ENCODE assay signal across 25 cellular contexts in the genomic region with DNA sequence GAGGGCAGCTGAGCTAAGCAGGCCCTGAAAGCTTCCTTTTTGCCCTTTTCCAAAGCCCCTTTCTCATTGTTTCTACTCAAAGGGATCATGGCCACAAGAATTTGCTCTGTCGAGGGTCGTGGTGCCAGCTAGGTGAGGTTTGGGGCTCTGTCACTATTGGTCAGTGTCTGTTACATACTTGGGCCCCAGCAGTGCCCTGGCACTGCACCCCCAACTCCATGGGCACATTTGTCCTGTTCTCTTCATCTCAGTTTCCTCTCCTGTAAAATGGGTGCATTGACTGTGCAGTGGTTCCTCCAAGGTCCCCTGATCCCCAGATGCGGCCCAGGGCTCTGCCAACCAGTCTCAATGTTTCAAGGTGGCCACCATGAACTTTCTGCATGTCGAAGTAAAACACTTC.
A peak's percentile ranks its signal among the peaks of the same experiment; 100 is the strongest.
DNase-seq lines count a peak whose midpoint lies in the region; ATAC-seq, FAIRE-seq and TF ChIP-seq lines count a peak whose summit lies in the region.
"Had no signal": no experiment of that assay in that cellular context is flagged by ENCODE, and none has a peak within 500 bp of the region (broad histone marks: within the 10 kb centered on the region; RNA-seq: fewer than 3 reads in every experiment).

No MANE protein-coding gene starts in this region.

- intact Hi-C loops in left ventricle myocardium inferior (cut with micrococcal nuclease), result loop anchor here (5.0 kb wide), 1 partner anchor 262 kb away; no protein-coding TSS in a partner anchor
- intact Hi-C loops in cardiac septum (cut with DNase I), result loop anchor here (10.0 kb wide), 1 partner anchor 570 kb away; no protein-coding TSS in a partner anchor
- intact Hi-C loops in kidney (cut with DNase I), result no loop called here

- peaks cover 14% of the 10 kb centered on the region for H3K4me1 Mint-ChIP-seq in activated T-helper 17 cell treated with anti-CD3 and anti-CD28 coated beads, Interleukin-2, amount 50 U/mL, for 72 hours
- peaks cover 28% of the 10 kb centered on the region for H3K4me1 Mint-ChIP-seq in stimulated activated naive CD8-positive, alpha-beta T cell treated with anti-CD3 and anti-CD28 coated beads, Interleukin-15, amount 100 ng/mL, for 72 hours
- peaks cover 23% of the 10 kb centered on the region for H3K4me1 Mint-ChIP-seq in neural progenitor cell

- no peak overlapping the region for H3K4me3 Mint-ChIP-seq in activated T-helper 17 cell treated with anti-CD3 and anti-CD28 coated beads, Interleukin-2, amount 50 U/mL, for 72 hours
- no peak overlapping the region for H3K4me3 Mint-ChIP-seq in stimulated activated naive CD8-positive, alpha-beta T cell treated with anti-CD3 and anti-CD28 coated beads, Interleukin-15, amount 100 ng/mL, for 72 hours
- no peak overlapping the region for H3K4me3 Mint-ChIP-seq in neural progenitor cell
- H3K4me3 Mint-ChIP-seq: CD14-positive monocyte; CD4-positive, alpha-beta T cell; CD8-positive, alpha-beta memory T cell had no signal

- POLR2A ChIA-PET in A549 (lab: Yijun Ruan, JAX), result no interaction called here

- H3K9ac ChIP-seq in kidney (ENCODE audit: low read length in 2 of 2) (no peak overlapping the region), neural progenitor cell (no peak overlapping the region)
- H3K9ac ChIP-seq: BLaER1 treated with 17β-estradiol and CSF1 and Interleukin-3, amounts not matched to agents 10 nM and 100 nM; GM23248 had no signal

- no peak for ATAC-seq in A549
- no peak for ATAC-seq in activated T-helper 17 cell treated with anti-CD3 and anti-CD28 coated beads, Interleukin-2, amount 50 U/mL, for 72 hours (replicated peaks)
- no peak for ATAC-seq in stimulated activated naive CD8-positive, alpha-beta T cell treated with anti-CD3 and anti-CD28 coated beads, Interleukin-15, amount 100 ng/mL, for 72 hours
- ATAC-seq in stimulated activated naive CD8-positive, alpha-beta T cell treated with anti-CD3 and anti-CD28 coated beads, Interleukin-15, Interleukin-2, amounts not matched to agents 100 U/mL and 50 U/mL, for 24 hours, result no peak
- ATAC-seq: GM12878 had no signal

- H3K9me3 ChIP-seq in left ventricle myocardium inferior (replicated peaks) (no peaks in the 10 kb centered on the region), A549 (no peaks in the 10 kb centered on the region), kidney (ENCODE audit: control insufficient read depth in 1 of 2, low read length in 2 of 2) (no peaks in the 10 kb centered on the region), neural progenitor cell (ENCODE audit: low read depth) (no peaks in the 10 kb centered on the region)
- H3K9me3 ChIP-seq: BE2C; BLaER1 treated with 17β-estradiol and CSF1 and Interleukin-3, amounts not matched to agents 10 nM and 100 nM had no signal

- H3K4me1 ChIP-seq in left ventricle myocardium inferior (peaks cover 45% of the 10 kb centered on the region), A549 (peaks cover 21% of the 10 kb centered on the region), kidney (ENCODE audit: control insufficient read depth in 1 of 2, insufficient read depth in 1 of 2, low read depth in 1 of 2, low read length in 2 of 2) (peaks cover 17 to 24% of the 10 kb centered on the region in 2 donors), neural progenitor cell (peaks cover 18% of the 10 kb centered on the region)
- H3K4me1 ChIP-seq: BE2C had no signal

- H3K36me3 Mint-ChIP-seq in activated T-helper 17 cell treated with anti-CD3 and anti-CD28 coated beads, Interleukin-2, amount 50 U/mL, for 72 hours (ENCODE audit: low read depth), result peaks cover 98% of the 10 kb centered on the region
- H3K36me3 Mint-ChIP-seq in neural progenitor cell, result peaks cover 6% of the 10 kb centered on the region

- CTCF ChIA-PET in A549 (lab: Yijun Ruan, JAX), result interaction anchor here (0.8 to 7.6 kb wide), 5 partner anchors 34 to 261 kb away, joined by 3 to 173 read pairs (median 11); no protein-coding TSS in a partner anchor

- TF ChIP-seq POLR2A in A549 (IDR thresholded peaks at IDR 0.05; ENCODE audit: low read length), result no peak

- TF ChIP-seq CTCF in left ventricle myocardium inferior (IDR thresholded peaks at IDR 0.05; ENCODE audit: borderline replicate concordance), result no peak
- no peak for TF ChIP-seq CTCF in A549 (IDR thresholded peaks at IDR 0.05)
- no peak for TF ChIP-seq CTCF in kidney (IDR thresholded peaks at IDR 0.05; ENCODE audit: borderline replicate concordance, extremely low read depth, insufficient read depth)
- TF ChIP-seq CTCF in neural progenitor cell (IDR thresholded peaks at IDR 0.05), result no peak

- H3K27ac Mint-ChIP-seq in activated T-helper 17 cell treated with anti-CD3 and anti-CD28 coated beads, Interleukin-2, amount 50 U/mL, for 72 hours, result peak overlapping the region; percentile 85
- H3K27ac Mint-ChIP-seq in stimulated activated naive CD8-positive, alpha-beta T cell treated with anti-CD3 and anti-CD28 coated beads, Interleukin-15, amount 100 ng/mL, for 72 hours, result no peak overlapping the region
- no peak overlapping the region for H3K27ac Mint-ChIP-seq in neural progenitor cell
- H3K27ac Mint-ChIP-seq: CD4-positive, alpha-beta T cell had no signal

- no peak for TF ChIP-seq EP300 in A549 (IDR thresholded peaks at IDR 0.05)

- no peak overlapping the region for H3K4me2 ChIP-seq in A549
- no peak overlapping the region for H3K4me2 ChIP-seq in neural progenitor cell
- H3K4me2 ChIP-seq: BLaER1 treated with 17β-estradiol and CSF1 and Interleukin-3, amounts not matched to agents 10 nM and 100 nM had no signal

- TF ChIP-seq RAD21 in A549 (conservative IDR thresholded peaks at IDR 0.05 in 1 of 2, IDR thresholded peaks at IDR 0.05 in 1 of 2), result no peak

- H3K36me3 ChIP-seq in left ventricle myocardium inferior, result peaks cover 40% of the 10 kb centered on the region
- peaks cover 9 to 36% of the 10 kb centered on the region in 2 donors for H3K36me3 ChIP-seq in kidney (ENCODE audit: control insufficient read depth in 1 of 2, insufficient read depth in 2 of 2, low read length in 2 of 2)
- H3K36me3 ChIP-seq in neural progenitor cell, result no peaks in the 10 kb centered on the region

- FAIRE-seq in A549 (lab: Jason Lieb, UNC) (no peak), kidney (lab: Jason Lieb, UNC) (no peak)
- FAIRE-seq: D721Med, GM12878, GM19239, H1 had no signal

- H2AFZ ChIP-seq in neural progenitor cell (replicated peaks), result no peak overlapping the region
- H2AFZ ChIP-seq: GM23248 had no signal

- no peaks in the 10 kb centered on the region for H3K9me3 Mint-ChIP-seq in activated T-helper 17 cell treated with anti-CD3 and anti-CD28 coated beads, Interleukin-2, amount 50 U/mL, for 72 hours
- H3K9me3 Mint-ChIP-seq in stimulated activated naive CD8-positive, alpha-beta T cell treated with anti-CD3 and anti-CD28 coated beads, Interleukin-15, amount 100 ng/mL, for 72 hours, result no peaks in the 10 kb centered on the region
- no peaks in the 10 kb centered on the region for H3K9me3 Mint-ChIP-seq in neural progenitor cell
- H3K9me3 Mint-ChIP-seq: CD4-positive, alpha-beta T cell; CD8-positive, alpha-beta memory T cell had no signal

- 98% methylated on average over 4 of the region's 4 CpGs for WGBS in A549 (ENCODE audit: missing lambda C conversion rate)

- H3K27me3 ChIP-seq in left ventricle myocardium inferior (ENCODE audit: low read depth) (peaks cover 56% of the 10 kb centered on the region), neural progenitor cell (no peaks in the 10 kb centered on the region)
- H3K27me3 ChIP-seq: BE2C had no signal

- H3F3A ChIP-seq in neural progenitor cell (ENCODE audit: low read depth), result peaks cover 15% of the 10 kb centered on the region

- H3K79me2 ChIP-seq in neural progenitor cell (ENCODE audit: low read depth), result no peaks in the 10 kb centered on the region

- H3K27ac ChIP-seq in left ventricle myocardium inferior (replicated peaks) (peak overlapping the region; percentile 67), A549 (no peak overlapping the region), kidney (ENCODE audit: low read depth in 2 of 2, low read length in 2 of 2) (no peak overlapping the region), neural progenitor cell (no peak overlapping the region)
- H3K27ac ChIP-seq: BLaER1 treated with 17β-estradiol and CSF1 and Interleukin-3, amounts not matched to agents 10 nM and 100 nM; GM23248 had no signal

- no peaks in the 10 kb centered on the region for H3K27me3 Mint-ChIP-seq in activated T-helper 17 cell treated with anti-CD3 and anti-CD28 coated beads, Interleukin-2, amount 50 U/mL, for 72 hours
- no peaks in the 10 kb centered on the region for H3K27me3 Mint-ChIP-seq in stimulated activated naive CD8-positive, alpha-beta T cell treated with anti-CD3 and anti-CD28 coated beads, Interleukin-15, amount 100 ng/mL, for 72 hours
- H3K27me3 Mint-ChIP-seq in neural progenitor cell (ENCODE audit: insufficient read depth, low read depth), result peaks cover 7% of the 10 kb centered on the region
- H3K27me3 Mint-ChIP-seq: CD4-positive, alpha-beta T cell; CD8-positive, alpha-beta memory T cell had no signal

- H3K4me3 ChIP-seq in left ventricle myocardium inferior (no peak overlapping the region), A549 (no peak overlapping the region), kidney (ENCODE audit: low read length in 2 of 2) (no peak overlapping the region), neural progenitor cell (no peak overlapping the region)
- H3K4me3 ChIP-seq: BLaER1 treated with 17β-estradiol and CSF1 and Interleukin-3, amounts not matched to agents 10 nM and 100 nM; GM12878; GM23248 had no signal

- DNase-seq in left ventricle myocardium inferior (no peak), cardiac septum (ENCODE audit: low spot score) (no peak), A549 (ENCODE audit: low read depth in 1 of 2, low spot score in 1 of 2) (no peak), kidney (peak; percentile 24), neural progenitor cell (ENCODE audit: low spot score) (no peak)
- no peak for DNase-seq in stimulated activated naive CD8-positive, alpha-beta T cell treated with anti-CD3 and anti-CD28 coated beads, Interleukin-15, amount 100 ng/mL, for 72 hours
- DNase-seq in stimulated activated naive CD8-positive, alpha-beta T cell treated with anti-CD3 and anti-CD28 coated beads, Interleukin-15, Interleukin-2, amounts not matched to agents 100 U/mL and 50 U/mL, for 24 hours, result no peak
- DNase-seq: AML-193; BE2C; CD4-positive, alpha-beta T cell; CD8-positive, alpha-beta memory T cell; DMS 273 treated with DMSO at 0.1 percent for 48 hours; DMS79; EL; GDM1; GM23248; H7; HCEC 1CT had no signal

- peaks cover 9% of the 10 kb centered on the region for H4K20me1 ChIP-seq in neural progenitor cell (ENCODE audit: low read depth)

TF ChIP-seq in A549, 52 proteins besides CTCF, POLR2A, EP300 and RAD21:
- TF ChIP-seq, protein P1, sequence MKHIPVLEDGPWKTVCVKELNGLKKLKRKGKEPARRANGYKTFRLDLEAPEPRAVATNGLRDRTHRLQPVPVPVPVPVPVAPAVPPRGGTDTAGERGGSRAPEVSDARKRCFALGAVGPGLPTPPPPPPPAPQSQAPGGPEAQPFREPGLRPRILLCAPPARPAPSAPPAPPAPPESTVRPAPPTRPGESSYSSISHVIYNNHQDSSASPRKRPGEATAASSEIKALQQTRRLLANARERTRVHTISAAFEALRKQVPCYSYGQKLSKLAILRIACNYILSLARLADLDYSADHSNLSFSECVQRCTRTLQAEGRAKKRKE (CRISPR knock-in tag; IDR thresholded peaks at IDR 0.05; ENCODE audit: low read depth), result no peak
- peak; percentile 94 for TF ChIP-seq KDM1A (IDR thresholded peaks at IDR 0.05; ENCODE audit: low read depth)
